ENCODE assay signal across 1 cellular context in genomic region chr22:22744412-22745224, GRCh38.
TF ChIP-seq lines count a peak whose summit lies in the region.

No MANE protein-coding gene starts in this region.

TF ChIP-seq in K562, 482 proteins besides CTCF, POLR2A, EP300 and RAD21 (continued from another document):
- TF ChIP-seq, protein P1, sequence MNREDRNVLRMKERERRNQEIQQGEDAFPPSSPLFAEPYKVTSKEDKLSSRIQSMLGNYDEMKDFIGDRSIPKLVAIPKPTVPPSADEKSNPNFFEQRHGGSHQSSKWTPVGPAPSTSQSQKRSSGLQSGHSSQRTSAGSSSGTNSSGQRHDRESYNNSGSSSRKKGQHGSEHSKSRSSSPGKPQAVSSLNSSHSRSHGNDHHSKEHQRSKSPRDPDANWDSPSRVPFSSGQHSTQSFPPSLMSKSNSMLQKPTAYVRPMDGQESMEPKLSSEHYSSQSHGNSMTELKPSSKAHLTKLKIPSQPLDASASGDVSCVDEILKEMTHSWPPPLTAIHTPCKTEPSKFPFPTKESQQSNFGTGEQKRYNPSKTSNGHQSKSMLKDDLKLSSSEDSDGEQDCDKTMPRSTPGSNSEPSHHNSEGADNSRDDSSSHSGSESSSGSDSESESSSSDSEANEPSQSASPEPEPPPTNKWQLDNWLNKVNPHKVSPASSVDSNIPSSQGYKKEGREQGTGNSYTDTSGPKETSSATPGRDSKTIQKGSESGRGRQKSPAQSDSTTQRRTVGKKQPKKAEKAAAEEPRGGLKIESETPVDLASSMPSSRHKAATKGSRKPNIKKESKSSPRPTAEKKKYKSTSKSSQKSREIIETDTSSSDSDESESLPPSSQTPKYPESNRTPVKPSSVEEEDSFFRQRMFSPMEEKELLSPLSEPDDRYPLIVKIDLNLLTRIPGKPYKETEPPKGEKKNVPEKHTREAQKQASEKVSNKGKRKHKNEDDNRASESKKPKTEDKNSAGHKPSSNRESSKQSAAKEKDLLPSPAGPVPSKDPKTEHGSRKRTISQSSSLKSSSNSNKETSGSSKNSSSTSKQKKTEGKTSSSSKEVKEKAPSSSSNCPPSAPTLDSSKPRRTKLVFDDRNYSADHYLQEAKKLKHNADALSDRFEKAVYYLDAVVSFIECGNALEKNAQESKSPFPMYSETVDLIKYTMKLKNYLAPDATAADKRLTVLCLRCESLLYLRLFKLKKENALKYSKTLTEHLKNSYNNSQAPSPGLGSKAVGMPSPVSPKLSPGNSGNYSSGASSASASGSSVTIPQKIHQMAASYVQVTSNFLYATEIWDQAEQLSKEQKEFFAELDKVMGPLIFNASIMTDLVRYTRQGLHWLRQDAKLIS (CRISPR knock-in tag; IDR thresholded peaks at IDR 0.05) = no peak
- TF ChIP-seq, protein P2, sequence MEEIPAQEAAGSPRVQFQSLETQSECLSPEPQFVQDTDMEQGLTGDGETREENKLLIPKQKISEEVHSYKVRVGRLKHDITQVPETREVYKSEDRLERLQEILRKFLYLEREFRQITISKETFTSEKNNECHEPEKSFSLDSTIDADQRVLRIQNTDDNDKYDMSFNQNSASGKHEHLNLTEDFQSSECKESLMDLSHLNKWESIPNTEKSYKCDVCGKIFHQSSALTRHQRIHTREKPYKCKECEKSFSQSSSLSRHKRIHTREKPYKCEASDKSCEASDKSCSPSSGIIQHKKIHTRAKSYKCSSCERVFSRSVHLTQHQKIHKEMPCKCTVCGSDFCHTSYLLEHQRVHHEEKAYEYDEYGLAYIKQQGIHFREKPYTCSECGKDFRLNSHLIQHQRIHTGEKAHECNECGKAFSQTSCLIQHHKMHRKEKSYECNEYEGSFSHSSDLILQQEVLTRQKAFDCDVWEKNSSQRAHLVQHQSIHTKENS (CRISPR knock-in tag; IDR thresholded peaks at IDR 0.05) = peak; percentile 70; the same call in 1 of the 2 replicates
- TF ChIP-seq MCM7 (IDR thresholded peaks at IDR 0.05) (0 out of 4 replicates have a peak, but pooled peaks of 1 of the 2 experiments have one; percentile 10), TCF7 (IDR thresholded peaks at IDR 0.05; ENCODE audit: borderline replicate concordance) (no peak), MEIS2 (IDR thresholded peaks at IDR 0.05; ENCODE audit: partially characterized antibody) (no peak), RNF2 (IDR thresholded peaks at IDR 0.05) (no peak), ZBTB9 (CRISPR knock-in tag; IDR thresholded peaks at IDR 0.05) (no peak), ELF2 (CRISPR knock-in tag; IDR thresholded peaks at IDR 0.05) (no peak), ZNF217 (CRISPR knock-in tag; IDR thresholded peaks at IDR 0.05) (no peak), SMAD1 (IDR thresholded peaks at IDR 0.05; ENCODE audit: low read depth, low read length, partially characterized antibody) (no peak), NR1H2 (CRISPR knock-in tag; IDR thresholded peaks at IDR 0.05) (no peak), BACH1 (tag; IDR thresholded peaks at IDR 0.05) (no peak), PRMT5 (CRISPR knock-in tag; IDR thresholded peaks at IDR 0.05) (no peak), MYNN (IDR thresholded peaks at IDR 0.05) (no peak), MYNN (CRISPR knock-in tag; IDR thresholded peaks at IDR 0.05) (peak; percentile 7; the same call in 1 of the 2 replicates), NFIX (CRISPR knock-in tag; IDR thresholded peaks at IDR 0.05; ENCODE audit: low read depth) (no peak), SFPQ (IDR thresholded peaks at IDR 0.05; ENCODE audit: low read depth, low read length) (no peak), ZNF764 (CRISPR knock-in tag; IDR thresholded peaks at IDR 0.05; ENCODE audit: low read depth) (no peak), ZSCAN32 (CRISPR knock-in tag; IDR thresholded peaks at IDR 0.05) (no peak), TAF15 (IDR thresholded peaks at IDR 0.05; ENCODE audit: low read depth, low read length) (no peak), FUS (optimal IDR thresholded peaks at IDR 0.05; ENCODE audit: low read depth, low read length) (no peak), STAT5B (CRISPR knock-in tag; IDR thresholded peaks at IDR 0.05) (no peak), FOXP1 (CRISPR knock-in tag; IDR thresholded peaks at IDR 0.05) (no peak), NFIC (IDR thresholded peaks at IDR 0.05) (no peak), ESRRB (CRISPR knock-in tag; IDR thresholded peaks at IDR 0.05; ENCODE audit: borderline replicate concordance) (0 out of 2 replicates have a peak, but pooled peaks have one; percentile 66), UBTF (IDR thresholded peaks at IDR 0.05; ENCODE audit: borderline replicate concordance in 1 of 2, low read depth in 2 of 2, low read length in 2 of 2) (no peak)
- TF ChIP-seq, protein P3, sequence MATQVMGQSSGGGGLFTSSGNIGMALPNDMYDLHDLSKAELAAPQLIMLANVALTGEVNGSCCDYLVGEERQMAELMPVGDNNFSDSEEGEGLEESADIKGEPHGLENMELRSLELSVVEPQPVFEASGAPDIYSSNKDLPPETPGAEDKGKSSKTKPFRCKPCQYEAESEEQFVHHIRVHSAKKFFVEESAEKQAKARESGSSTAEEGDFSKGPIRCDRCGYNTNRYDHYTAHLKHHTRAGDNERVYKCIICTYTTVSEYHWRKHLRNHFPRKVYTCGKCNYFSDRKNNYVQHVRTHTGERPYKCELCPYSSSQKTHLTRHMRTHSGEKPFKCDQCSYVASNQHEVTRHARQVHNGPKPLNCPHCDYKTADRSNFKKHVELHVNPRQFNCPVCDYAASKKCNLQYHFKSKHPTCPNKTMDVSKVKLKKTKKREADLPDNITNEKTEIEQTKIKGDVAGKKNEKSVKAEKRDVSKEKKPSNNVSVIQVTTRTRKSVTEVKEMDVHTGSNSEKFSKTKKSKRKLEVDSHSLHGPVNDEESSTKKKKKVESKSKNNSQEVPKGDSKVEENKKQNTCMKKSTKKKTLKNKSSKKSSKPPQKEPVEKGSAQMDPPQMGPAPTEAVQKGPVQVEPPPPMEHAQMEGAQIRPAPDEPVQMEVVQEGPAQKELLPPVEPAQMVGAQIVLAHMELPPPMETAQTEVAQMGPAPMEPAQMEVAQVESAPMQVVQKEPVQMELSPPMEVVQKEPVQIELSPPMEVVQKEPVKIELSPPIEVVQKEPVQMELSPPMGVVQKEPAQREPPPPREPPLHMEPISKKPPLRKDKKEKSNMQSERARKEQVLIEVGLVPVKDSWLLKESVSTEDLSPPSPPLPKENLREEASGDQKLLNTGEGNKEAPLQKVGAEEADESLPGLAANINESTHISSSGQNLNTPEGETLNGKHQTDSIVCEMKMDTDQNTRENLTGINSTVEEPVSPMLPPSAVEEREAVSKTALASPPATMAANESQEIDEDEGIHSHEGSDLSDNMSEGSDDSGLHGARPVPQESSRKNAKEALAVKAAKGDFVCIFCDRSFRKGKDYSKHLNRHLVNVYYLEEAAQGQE (CRISPR knock-in tag; IDR thresholded peaks at IDR 0.05; ENCODE audit: low read depth) = no peak
- TF ChIP-seq, protein P4, sequence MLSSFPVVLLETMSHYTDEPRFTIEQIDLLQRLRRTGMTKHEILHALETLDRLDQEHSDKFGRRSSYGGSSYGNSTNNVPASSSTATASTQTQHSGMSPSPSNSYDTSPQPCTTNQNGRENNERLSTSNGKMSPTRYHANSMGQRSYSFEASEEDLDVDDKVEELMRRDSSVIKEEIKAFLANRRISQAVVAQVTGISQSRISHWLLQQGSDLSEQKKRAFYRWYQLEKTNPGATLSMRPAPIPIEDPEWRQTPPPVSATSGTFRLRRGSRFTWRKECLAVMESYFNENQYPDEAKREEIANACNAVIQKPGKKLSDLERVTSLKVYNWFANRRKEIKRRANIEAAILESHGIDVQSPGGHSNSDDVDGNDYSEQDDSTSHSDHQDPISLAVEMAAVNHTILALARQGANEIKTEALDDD (IDR thresholded peaks at IDR 0.05) = no peak
- TF ChIP-seq, protein P5, sequence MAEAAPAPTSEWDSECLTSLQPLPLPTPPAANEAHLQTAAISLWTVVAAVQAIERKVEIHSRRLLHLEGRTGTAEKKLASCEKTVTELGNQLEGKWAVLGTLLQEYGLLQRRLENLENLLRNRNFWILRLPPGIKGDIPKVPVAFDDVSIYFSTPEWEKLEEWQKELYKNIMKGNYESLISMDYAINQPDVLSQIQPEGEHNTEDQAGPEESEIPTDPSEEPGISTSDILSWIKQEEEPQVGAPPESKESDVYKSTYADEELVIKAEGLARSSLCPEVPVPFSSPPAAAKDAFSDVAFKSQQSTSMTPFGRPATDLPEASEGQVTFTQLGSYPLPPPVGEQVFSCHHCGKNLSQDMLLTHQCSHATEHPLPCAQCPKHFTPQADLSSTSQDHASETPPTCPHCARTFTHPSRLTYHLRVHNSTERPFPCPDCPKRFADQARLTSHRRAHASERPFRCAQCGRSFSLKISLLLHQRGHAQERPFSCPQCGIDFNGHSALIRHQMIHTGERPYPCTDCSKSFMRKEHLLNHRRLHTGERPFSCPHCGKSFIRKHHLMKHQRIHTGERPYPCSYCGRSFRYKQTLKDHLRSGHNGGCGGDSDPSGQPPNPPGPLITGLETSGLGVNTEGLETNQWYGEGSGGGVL (CRISPR knock-in tag; IDR thresholded peaks at IDR 0.05) = no peak
- TF ChIP-seq, protein P6, sequence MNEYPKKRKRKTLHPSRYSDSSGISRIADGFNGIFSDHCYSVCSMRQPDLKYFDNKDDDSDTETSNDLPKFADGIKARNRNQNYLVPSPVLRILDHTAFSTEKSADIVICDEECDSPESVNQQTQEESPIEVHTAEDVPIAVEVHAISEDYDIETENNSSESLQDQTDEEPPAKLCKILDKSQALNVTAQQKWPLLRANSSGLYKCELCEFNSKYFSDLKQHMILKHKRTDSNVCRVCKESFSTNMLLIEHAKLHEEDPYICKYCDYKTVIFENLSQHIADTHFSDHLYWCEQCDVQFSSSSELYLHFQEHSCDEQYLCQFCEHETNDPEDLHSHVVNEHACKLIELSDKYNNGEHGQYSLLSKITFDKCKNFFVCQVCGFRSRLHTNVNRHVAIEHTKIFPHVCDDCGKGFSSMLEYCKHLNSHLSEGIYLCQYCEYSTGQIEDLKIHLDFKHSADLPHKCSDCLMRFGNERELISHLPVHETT (CRISPR knock-in tag; conservative IDR thresholded peaks at IDR 0.05 in 1 of 2, IDR thresholded peaks at IDR 0.05 in 1 of 2) = peak in 1 of 2 experiments; percentile 62; a peak in 1 of 4 replicates
